Comparison of ENCODE assay signal across 9 cellular contexts in genomic region chr3:27134165-27134796, GRCh38.
DNase-seq lines count a peak whose midpoint lies in the region; ATAC-seq and TF ChIP-seq lines count a peak whose summit lies in the region.
"Had no signal": no experiment of that assay in that cellular context is flagged by ENCODE, and none has a peak within 500 bp of the region (broad histone marks: within the 10 kb centered on the region; RNA-seq: fewer than 3 reads in every experiment).

No MANE protein-coding gene starts in this region.

- DNase-seq in GM10266 (ENCODE audit: extremely low spot score) = peak; percentile 53
- DNase-seq in KG1 (lab: John Stamatoyannopoulos, UW) = peak; percentile 11
- DNase-seq in adrenal gland = peak; percentile 48 to 80 (median 63)
- DNase-seq in right atrium auricular region (ENCODE audit: low spot score) = peak; percentile 64
- peak; percentile 78 for DNase-seq in sciatic nerve (ENCODE audit: low spot score)
- DNase-seq in posterior vena cava (ENCODE audit: low spot score) = no peak

- H3K27ac ChIP-seq in SU-DHL-6 (ENCODE audit: low read depth, low read length) = no peak overlapping the region
- H3K27ac ChIP-seq in adrenal gland = no peak overlapping the region
- no peak overlapping the region for H3K27ac ChIP-seq in right atrium auricular region
- H3K27ac ChIP-seq: skin epidermis had no signal

- H3K4me1 ChIP-seq in adrenal gland (replicated peaks in 1 of 2) (no peaks in the 10 kb centered on the region), right atrium auricular region (peaks cover 0 to 11% of the 10 kb centered on the region in 2 donors)

- TF ChIP-seq POLR2A in adrenal gland (IDR thresholded peaks at IDR 0.05) = no peak

- ATAC-seq in GM21825 (IDR thresholded peaks at IDR 0.05; ENCODE audit: unreplicated experiment) = peak; percentile 95
- ATAC-seq in sciatic nerve = peak; percentile 83

- H3F3A ChIP-seq in SU-DHL-6 (ENCODE audit: insufficient read depth) = no peaks in the 10 kb centered on the region

- H3K36me3 ChIP-seq in SU-DHL-6 (ENCODE audit: low read length) (no peaks in the 10 kb centered on the region), adrenal gland (replicated peaks in 1 of 2) (no peaks in the 10 kb centered on the region), right atrium auricular region (no peaks in the 10 kb centered on the region)

- no peak overlapping the region for H3K9ac ChIP-seq in SU-DHL-6 (ENCODE audit: low read length)

- no peaks in the 10 kb centered on the region for H3K27me3 ChIP-seq in SU-DHL-6 (ENCODE audit: low read length)
- H3K27me3 ChIP-seq in adrenal gland = no peaks in the 10 kb centered on the region
- no peaks in the 10 kb centered on the region for H3K27me3 ChIP-seq in right atrium auricular region

- H2AFZ ChIP-seq in SU-DHL-6 (ENCODE audit: low read depth, low read length, severe bottlenecking) = no peak overlapping the region

- H3K4me3 ChIP-seq in SU-DHL-6 (ENCODE audit: insufficient read depth, low read length, poor library complexity, severe bottlenecking) = no peak overlapping the region
- no peak overlapping the region for H3K4me3 ChIP-seq in adrenal gland
- H3K4me3 ChIP-seq in right atrium auricular region = no peak overlapping the region
- H3K4me3 ChIP-seq: skin epidermis had no signal

- H3K79me2 ChIP-seq in SU-DHL-6 (ENCODE audit: insufficient read depth, low read length) = no peaks in the 10 kb centered on the region

- no peaks in the 10 kb centered on the region for H3K9me3 ChIP-seq in SU-DHL-6 (ENCODE audit: insufficient read depth, low read length)
- no peaks in the 10 kb centered on the region for H3K9me3 ChIP-seq in adrenal gland (replicated peaks in 1 of 3)
- H3K9me3 ChIP-seq in right atrium auricular region = no peaks in the 10 kb centered on the region

- H3K9me2 ChIP-seq in SU-DHL-6 (replicated peaks; ENCODE audit: insufficient read depth, low read length) = no peaks in the 10 kb centered on the region

- H3K4me2 ChIP-seq in SU-DHL-6 (ENCODE audit: low read depth, low read length, poor library complexity, severe bottlenecking) = no peak overlapping the region

- 35 to 48% (median 42%) methylated on average over 2 of the region's 2 CpGs for WGBS in adrenal gland, 4 donors

- TF ChIP-seq CTCF in GM10266 (IDR thresholded peaks at IDR 0.05; ENCODE audit: control insufficient read depth, insufficient read depth, low read depth, missing control alignments) = peak; percentile 90
- peak; percentile 48 for TF ChIP-seq CTCF in SU-DHL-6 (IDR thresholded peaks at IDR 0.05; ENCODE audit: insufficient read depth, low read length, poor library complexity, severe bottlenecking)
- TF ChIP-seq CTCF in adrenal gland (IDR thresholded peaks at IDR 0.05) = peak; percentile 74 to 93 (median 80)
- peak; percentile 54 to 95 for TF ChIP-seq CTCF in right atrium auricular region (IDR thresholded peaks at IDR 0.05)

- intact Hi-C loops in adrenal gland (cut with DNase I) = no loop called here
- intact Hi-C loops in sciatic nerve (cut with DNase I) = loop anchor here (10.0 kb wide), 1 partner anchor 141 kb away; no protein-coding TSS in a partner anchor
- intact Hi-C loops in posterior vena cava (cut with DNase I) = loop anchor here in 1 of 2 donors (10.0 kb wide), 1 partner anchor 141 kb away; no protein-coding TSS in a partner anchor

- H4K20me1 ChIP-seq in SU-DHL-6 (ENCODE audit: low read depth, low read length) = no peaks in the 10 kb centered on the region
